11 cellular contexts compared by ENCODE assay signal in genomic region chr9:134377976-134378375, GRCh38. TPM values are rescaled to one million over a fixed set of nuclear protein-coding genes. Genes with fewer than 3 reads are reported as not detected.
DNase-seq lines count a peak whose midpoint lies in the region; ATAC-seq and TF ChIP-seq lines count a peak whose summit lies in the region.
"Had no signal": no experiment of that assay in that cellular context is flagged by ENCODE, and none has a peak within 500 bp of the region (broad histone marks: within the 10 kb centered on the region; RNA-seq: fewer than 3 reads in every experiment).

No MANE protein-coding gene starts in this region.

- peak overlapping the region in 2 of 3 donors; percentile 36 to 58 for H3K4me3 ChIP-seq in skeletal muscle tissue (ENCODE audit: low read length in 3 of 3)

- ATAC-seq in SK-N-SH treated with all-trans-retinoic acid at 6 μM for 48 hours: peak; percentile 11; the same call in 1 of the 3 replicates
- ATAC-seq in left ventricle myocardium superior: peak; percentile 5
- ATAC-seq in GM21786 (IDR thresholded peaks at IDR 0.05; ENCODE audit: unreplicated experiment): no peak
- ATAC-seq: activated naive CD8-positive, alpha-beta T cell treated with anti-CD3 and anti-CD28 coated beads, Interleukin-2, amount 50 U/mL, for 24 hours had no signal

- CTCF ChIA-PET in Calu3 (lab: Charles Lee): interaction anchor here (0.6 to 2.6 kb wide), 5 partner anchors 29 to 135 kb away, joined by 3 to 9 read pairs (median 3); no protein-coding TSS in a partner anchor

- H3K27ac Mint-ChIP-seq in Calu3 (ENCODE audit: unreplicated experiment): no peak overlapping the region
- H3K27ac Mint-ChIP-seq: activated B cell treated with CpG ODN at 0.5 μM for 24 hours; activated naive CD8-positive, alpha-beta T cell treated with anti-CD3 and anti-CD28 coated beads, Interleukin-2, amount 50 U/mL, for 24 hours had no signal

- H3K27ac ChIP-seq in skeletal muscle tissue (ENCODE audit: low read depth, low read length): peak overlapping the region; percentile 70

- H3K36me3 ChIP-seq in skeletal muscle tissue (ENCODE audit: control insufficient read depth in 3 of 3, insufficient read depth in 3 of 3, low read length in 3 of 3): no peaks in the 10 kb centered on the region

- no peak for TF ChIP-seq CTCF in Calu3 (IDR thresholded peaks at IDR 0.05; ENCODE audit: unreplicated experiment)

- intact Hi-C loops in Calu3 (cut with micrococcal nuclease; ENCODE audit: unreplicated experiment): no loop called here
- intact Hi-C loops in left ventricle myocardium superior (cut with micrococcal nuclease): no loop called here

- H3K27me3 ChIP-seq in skeletal muscle tissue (ENCODE audit: control insufficient read depth in 3 of 3, insufficient read depth in 3 of 3, low read length in 3 of 3): no peaks in the 10 kb centered on the region

- H3K9me3 Mint-ChIP-seq in Calu3 (ENCODE audit: low read depth, unreplicated experiment): no peaks in the 10 kb centered on the region
- H3K9me3 Mint-ChIP-seq: activated B cell treated with CpG ODN at 0.5 μM for 24 hours; activated naive CD8-positive, alpha-beta T cell treated with anti-CD3 and anti-CD28 coated beads, Interleukin-2, amount 50 U/mL, for 24 hours had no signal

- H3K9ac ChIP-seq in skeletal muscle tissue (ENCODE audit: low read depth in 1 of 3, low read length in 3 of 3): peak overlapping the region; percentile 15 to 98 (median 77)

- peaks cover 90 to 99% (median 97%) of the 10 kb centered on the region in 3 donors for H3K4me1 ChIP-seq in skeletal muscle tissue (ENCODE audit: control insufficient read depth in 3 of 3, insufficient read depth in 3 of 3, low read length in 3 of 3)

- BruUV-seq in Calu3 (replicated peaks; lab: Mats Ljungman, UMichigan): no TSS peak

- DNase-seq in Calu3: peak; percentile 79
- DNase-seq in left ventricle myocardium superior: peak; percentile 83
- no peak for DNase-seq in kidney glomerular epithelial cell (lab: John Stamatoyannopoulos, UW)
- DNase-seq in NCI-H446 treated with DMSO at 0.1 percent for 48 hours (lab: John Stamatoyannopoulos, UW): no peak
- DNase-seq in NCI-H1436 treated with DMSO at 0.1 percent for 48 hours (lab: John Stamatoyannopoulos, UW): no peak
- DNase-seq: activated B cell treated with CpG ODN at 0.5 μM for 24 hours; activated naive CD8-positive, alpha-beta T cell treated with anti-CD3 and anti-CD28 coated beads, Interleukin-2, amount 50 U/mL, for 24 hours; NCI-H2107 had no signal

- peaks cover 35% of the 10 kb centered on the region for H3K4me1 Mint-ChIP-seq in Calu3 (ENCODE audit: low read depth, unreplicated experiment)

- no peaks in the 10 kb centered on the region for H3K9me3 ChIP-seq in skeletal muscle tissue (ENCODE audit: control insufficient read depth in 3 of 3, low read length in 3 of 3)

- H3K36me3 Mint-ChIP-seq in Calu3 (ENCODE audit: insufficient read depth, unreplicated experiment): peaks cover 15% of the 10 kb centered on the region

- H3K27me3 Mint-ChIP-seq in Calu3 (ENCODE audit: unreplicated experiment): no peaks in the 10 kb centered on the region
- H3K27me3 Mint-ChIP-seq: activated naive CD8-positive, alpha-beta T cell treated with anti-CD3 and anti-CD28 coated beads, Interleukin-2, amount 50 U/mL, for 24 hours had no signal

- H3K4me3 Mint-ChIP-seq in Calu3 (ENCODE audit: low read depth, unreplicated experiment): no peak overlapping the region
- H3K4me3 Mint-ChIP-seq: activated B cell treated with CpG ODN at 0.5 μM for 24 hours; activated naive CD8-positive, alpha-beta T cell treated with anti-CD3 and anti-CD28 coated beads, Interleukin-2, amount 50 U/mL, for 24 hours had no signal

TF ChIP-seq in SK-N-SH treated with all-trans-retinoic acid at 6 μM for 48 hours, 23 proteins besides CTCF, POLR2A, EP300 and RAD21:
- TF ChIP-seq POU6F1 (CRISPR knock-in tag; IDR thresholded peaks at IDR 0.05; ENCODE audit: borderline replicate concordance, low read depth) (no peak), CSDC2 (CRISPR knock-in tag; IDR thresholded peaks at IDR 0.05) (no peak), PATZ1 (CRISPR knock-in tag; IDR thresholded peaks at IDR 0.05; ENCODE audit: borderline replicate concordance) (no peak), PPARA (CRISPR knock-in tag; IDR thresholded peaks at IDR 0.05; ENCODE audit: borderline replicate concordance) (no peak), ZNF70 (CRISPR knock-in tag; IDR thresholded peaks at IDR 0.05) (no peak), ARNTL (CRISPR knock-in tag; IDR thresholded peaks at IDR 0.05; ENCODE audit: borderline replicate concordance, low read depth) (no peak), BACH2 (CRISPR knock-in tag; IDR thresholded peaks at IDR 0.05; ENCODE audit: borderline replicate concordance) (no peak), ISL1 (CRISPR knock-in tag; IDR thresholded peaks at IDR 0.05) (no peak), TSHZ2 (CRISPR knock-in tag; IDR thresholded peaks at IDR 0.05) (no peak)

RNA-seq across cellular contexts. Expression of gene RXRA, which starts 51.7 kb away (rescaled TPM):
- total RNA-seq in Calu3 (2022) (15.0 and 20.4 TPM in 2 replicates), left ventricle myocardium superior (90.8 TPM), skeletal muscle tissue (11.5 TPM)

Comparison
In these comparisons a context has a peak if more than half of its experiments do, and no peak if none do; other contexts are left out.
1. DNase-seq: peak in Calu3 (single experiment) and left ventricle myocardium superior (single experiment); none in kidney glomerular epithelial cell (single experiment), NCI-H446 treated with DMSO at 0.1 percent for 48 hours (single experiment) and NCI-H1436 treated with DMSO at 0.1 percent for 48 hours (single experiment).